In genomic region chr11:62123669-62124185, GRCh38 we compare ENCODE assay signal across 8 cellular contexts. TPM values are rescaled to one million over a fixed set of nuclear protein-coding genes. Genes with fewer than 3 reads are reported as not detected.
DNase-seq lines count a peak whose midpoint lies in the region; ATAC-seq, FAIRE-seq and TF ChIP-seq lines count a peak whose summit lies in the region.

INCENP (plus strand) TSS chr11:62124011; CDS start chr11:62128162, 4,151 bp downstream.

- intact Hi-C loops in psoas muscle (cut with DNase I), result no loop called here

- H3K27me3 ChIP-seq in right atrium auricular region (no peaks in the 10 kb centered on the region), psoas muscle (ENCODE audit: insufficient read depth in 3 of 3, low read length in 2 of 3) (no peaks in the 10 kb centered on the region)

- H3K36me3 ChIP-seq in right atrium auricular region (no peaks in the 10 kb centered on the region), psoas muscle (ENCODE audit: insufficient read depth in 1 of 2, low read depth in 1 of 2) (peaks cover 0 to 8% of the 10 kb centered on the region in 2 donors)

- no peak for TF ChIP-seq CTCF in right atrium auricular region (IDR thresholded peaks at IDR 0.05)
- TF ChIP-seq CTCF in psoas muscle (IDR thresholded peaks at IDR 0.05), result no peak

- H3K27ac ChIP-seq in right atrium auricular region (peak within 1 kb of the TSS; percentile 51 to 75), psoas muscle (peak within 1 kb of the TSS; percentile 65)

- FAIRE-seq in urothelium cell line (lab: Jason Lieb, UNC), result no peak

- peaks cover 0 to 19% of the 10 kb centered on the region in 2 donors for H3K4me1 ChIP-seq in right atrium auricular region
- peaks cover 12% of the 10 kb centered on the region for H3K4me1 ChIP-seq in psoas muscle

- H3K4me3 ChIP-seq in right atrium auricular region, result peak within 1 kb of the TSS; percentile 76 to 93
- peak within 1 kb of the TSS; percentile 92 for H3K4me3 ChIP-seq in psoas muscle

- DNase-seq in NCI-H187 (lab: John Stamatoyannopoulos, UW), result peak; percentile 94 to 97
- peak; percentile 84 to 99 (median 92) for DNase-seq in T-helper 2 cell
- DNase-seq in anterior cingulate cortex (lab: John Stamatoyannopoulos, UW), result peak; percentile 64 to 99 (median 96)
- DNase-seq in right atrium auricular region (ENCODE audit: low spot score), result peak; percentile 97
- peak; percentile 96 to 98 for DNase-seq in psoas muscle
- DNase-seq in urothelium cell line (ENCODE audit: low spot score), result peak; percentile 96

- ATAC-seq in GM18498 (IDR thresholded peaks at IDR 0.05; ENCODE audit: unreplicated experiment) (peak; percentile 95), HG02938 (IDR thresholded peaks at IDR 0.05; ENCODE audit: unreplicated experiment) (peak; percentile 91), psoas muscle (peak; percentile 99 to 100 (median 100))

- WGBS in psoas muscle, 3 donors, result 0% methylated on average over 37 to 39 of the region's 39 CpGs

- H3K9me3 ChIP-seq in right atrium auricular region (no peaks in the 10 kb centered on the region), psoas muscle (no peaks in the 10 kb centered on the region)

RNA-seq across cellular contexts. Expression of gene INCENP, which starts in this region (rescaled TPM):
- total RNA-seq in right atrium auricular region (1 to 10 TPM; 8.1 to 8.5 TPM), psoas muscle (10 to 100 TPM; 11.0 to 20.1 (median 12.5) TPM)
- 10 to 100 TPM in 1 of 3 donors, 1 to 10 TPM in 2; 4.8 to 19.0 (median 4.9) TPM for polyA plus RNA-seq in psoas muscle

Comparison
In these comparisons a context has a peak if more than half of its experiments do, and no peak if none do; other contexts are left out.
1. Peak in every context shown above with its lines: DNase-seq, ATAC-seq, H3K4me3 ChIP-seq and H3K27ac ChIP-seq.